ENCODE assay signal across 12 cellular contexts in the genomic region with DNA sequence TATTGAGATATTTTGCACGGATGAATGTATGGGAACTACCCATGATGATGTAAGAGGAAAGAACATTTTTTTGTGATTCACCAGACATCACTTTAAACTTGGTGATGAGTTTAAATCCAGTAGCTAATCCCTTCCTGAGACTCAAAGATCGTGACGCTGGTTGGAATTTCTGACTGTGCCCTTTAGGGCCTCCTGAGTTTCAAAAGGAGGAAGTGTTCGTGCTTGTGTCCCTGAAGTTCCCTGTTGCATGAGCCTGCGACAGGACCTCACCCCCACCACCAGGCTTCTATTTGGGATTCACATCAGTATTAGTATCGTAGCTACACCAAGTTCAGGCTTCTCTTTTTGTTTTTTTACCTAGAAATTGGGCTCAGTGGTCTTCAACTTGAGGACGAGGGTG. TPM values are rescaled to one million over a fixed set of nuclear protein-coding genes. Genes with fewer than 3 reads are reported as not detected.
DNase-seq lines count a peak whose midpoint lies in the region; ATAC-seq and TF ChIP-seq lines count a peak whose summit lies in the region.
"Had no signal": no experiment of that assay in that cellular context is flagged by ENCODE, and none has a peak within 500 bp of the region (broad histone marks: within the 10 kb centered on the region; RNA-seq: fewer than 3 reads in every experiment).

No MANE protein-coding gene starts in this region.

- intact Hi-C loops in sciatic nerve (cut with DNase I) = no loop called here

- H3K27ac Mint-ChIP-seq in HFFc6 = peak overlapping the region; percentile 87
- H3K27ac Mint-ChIP-seq: effector memory CD8-positive, alpha-beta T cell had no signal

- DNase-seq in HFFc6 (peak; percentile 74), RPMI7951 (ENCODE audit: low read depth) (peak; percentile 24), sciatic nerve (ENCODE audit: low spot score) (peak; percentile 31), NCI-H446 treated with DMSO at 0.1 percent for 48 hours (lab: John Stamatoyannopoulos, UW) (no peak), hypothalamus (lab: John Stamatoyannopoulos, UW) (no peak), NCI-H146 treated with DMSO at 0.1 percent for 48 hours (lab: John Stamatoyannopoulos, UW; ENCODE audit: unreplicated experiment) (no peak), SW480 (ENCODE audit: low spot score) (no peak)
- DNase-seq: DMS 273 treated with DMSO at 0.1 percent for 48 hours; effector memory CD8-positive, alpha-beta T cell; NCI-H446; stimulated activated CD8-positive, alpha-beta memory T cell treated with anti-CD3 and anti-CD28 coated beads, Interleukin-4, amount 100 ng/mL, for 48 hours had no signal

- H3K27me3 Mint-ChIP-seq in HFFc6 (ENCODE audit: insufficient read depth) = peaks cover 5% of the 10 kb centered on the region; the same call in 1 of the 2 replicates

- H3K4me1 Mint-ChIP-seq in HFFc6 (ENCODE audit: low read depth) = peaks cover 23% of the 10 kb centered on the region

- H3K9me3 Mint-ChIP-seq in HFFc6 = no peaks in the 10 kb centered on the region
- H3K9me3 Mint-ChIP-seq: effector memory CD8-positive, alpha-beta T cell had no signal

- H3K36me3 Mint-ChIP-seq in HFFc6 (ENCODE audit: low read depth) = no peaks in the 10 kb centered on the region

- TF ChIP-seq CTCF in HFFc6 (IDR thresholded peaks at IDR 0.05) = no peak

- ATAC-seq in esophagus mucosa = peak; percentile 71
- ATAC-seq in sciatic nerve = peak; percentile 31
- ATAC-seq: effector memory CD8-positive, alpha-beta T cell had no signal

- peak overlapping the region; percentile 25; the same call in 1 of the 2 replicates for H3K4me3 Mint-ChIP-seq in HFFc6
- H3K4me3 Mint-ChIP-seq: effector memory CD8-positive, alpha-beta T cell had no signal

RNA-seq across cellular contexts. Expression of a gene that starts 18.5 kb away (rescaled TPM):
- total RNA-seq in HFFc6 (2021; fragmentation: NEBNext Ultra II Directional; extraction: Animal tissue kit (Norgen Biotek cat#: 25700)) = 10 to 100 TPM; 19.7 to 26.0 (median 24.6) TPM
- 3.8 and 6.4 TPM in 2 replicates for total RNA-seq in RPMI7951 (2014; rRNA removed; shearing (Covaris generic))
- total RNA-seq in esophagus mucosa = 5.4 TPM
- total RNA-seq in sciatic nerve = 22.1 TPM

Comparison
In these comparisons a context has a peak if more than half of its experiments do, and no peak if none do; other contexts are left out.
1. DNase-seq: peak in HFFc6 (single experiment), RPMI7951 (single experiment) and sciatic nerve (single experiment); none in NCI-H446 treated with DMSO at 0.1 percent for 48 hours (single experiment), hypothalamus (0 of 51), NCI-H146 treated with DMSO at 0.1 percent for 48 hours (single experiment) and SW480 (single experiment).